In genomic region chr16:81629896-81630631, GRCh38 we compare ENCODE assay signal across 18 cellular contexts.
DNase-seq lines count a peak whose midpoint lies in the region; ATAC-seq and TF ChIP-seq lines count a peak whose summit lies in the region.
"Had no signal": no experiment of that assay in that cellular context is flagged by ENCODE, and none has a peak within 500 bp of the region (broad histone marks: within the 10 kb centered on the region; RNA-seq: fewer than 3 reads in every experiment).

No MANE protein-coding gene starts in this region.

- intact Hi-C loops in thyroid gland (cut with DNase I) = no loop called here

- no peaks in the 10 kb centered on the region for H3K36me3 ChIP-seq in thyroid gland

- peak overlapping the region in 1 of 3 donors; percentile 47 for H3K27ac ChIP-seq in thyroid gland
- H3K27ac ChIP-seq: SJSA1 had no signal

- no peak for TF ChIP-seq POLR2A in thyroid gland (IDR thresholded peaks at IDR 0.05)

- no peak for ATAC-seq in activated naive CD4-positive, alpha-beta T cell treated with anti-CD3 and anti-CD28 coated beads, Interleukin-2, amount 50 U/mL, for 72 hours
- ATAC-seq in T-helper 17 cell = no peak
- no peak for ATAC-seq in GM21423 (IDR thresholded peaks at IDR 0.05; ENCODE audit: unreplicated experiment)
- ATAC-seq: PC-3; stimulated activated effector memory CD8-positive, alpha-beta T cell treated with anti-CD3 and anti-CD28 coated beads, Interleukin-12 subunit alpha, Interleukin-12 subunit beta, amount 100 ng/mL, for 72 hours had no signal

- H3K9me3 ChIP-seq in T-helper 17 cell (ENCODE audit: control insufficient read depth, low read length, poor library complexity, severe bottlenecking) (no peaks in the 10 kb centered on the region), thyroid gland (no peaks in the 10 kb centered on the region)
- H3K9me3 ChIP-seq: neutrophil, upper lobe of left lung had no signal

- no peaks in the 10 kb centered on the region for H3K36me3 Mint-ChIP-seq in activated naive CD4-positive, alpha-beta T cell treated with anti-CD3 and anti-CD28 coated beads, Interleukin-2, amount 50 U/mL, for 72 hours
- H3K36me3 Mint-ChIP-seq in T-helper 17 cell (ENCODE audit: low read depth) = no peaks in the 10 kb centered on the region
- no peaks in the 10 kb centered on the region for H3K36me3 Mint-ChIP-seq in immature natural killer cell

- DNase-seq in activated naive CD4-positive, alpha-beta T cell treated with anti-CD3 and anti-CD28 coated beads, Interleukin-2, amount 50 U/mL, for 72 hours (ENCODE audit: low spot score in 2 of 2) = no peak
- no peak for DNase-seq in activated naive CD4-positive, alpha-beta T cell (lab: John Stamatoyannopoulos, UW)
- DNase-seq in T-helper 17 cell (no peak), immature natural killer cell (no peak), thyroid gland (peak; percentile 26 to 36), MV-4-11 (lab: John Stamatoyannopoulos, UW) (no peak)
- DNase-seq in activated CD4-positive, CD25-positive, alpha-beta regulatory T cell treated with anti-CD3 and anti-CD28 coated beads, Interleukin-2, amount 50 U/mL, for 72 hours = no peak
- DNase-seq: activated CD4-positive, alpha-beta T cell treated with anti-CD3 and anti-CD28 coated beads for 1 hour; activated CD8-positive, alpha-beta memory T cell treated with anti-CD3 and anti-CD28 coated beads, Interleukin-2, amount 50 U/mL, for 48 hours; activated naive CD4-positive, alpha-beta T cell treated with anti-CD3 and anti-CD28 coated beads, Interleukin-2, amount 50 U/mL, for 16 hours; NCI-H2029 treated with DMSO at 0.1 percent for 48 hours; PC-3 had no signal

- H3K9me3 Mint-ChIP-seq in activated naive CD4-positive, alpha-beta T cell treated with anti-CD3 and anti-CD28 coated beads, Interleukin-2, amount 50 U/mL, for 72 hours = no peaks in the 10 kb centered on the region
- H3K9me3 Mint-ChIP-seq in immature natural killer cell = no peaks in the 10 kb centered on the region
- H3K9me3 Mint-ChIP-seq: dendritic cell treated with granulocyte-macrophage colony-stimulating factor and Interleukin-4, amounts not matched to agents 40 ng/mL and 50 ng/mL, for 4 days; stimulated activated effector memory CD8-positive, alpha-beta T cell treated with anti-CD3 and anti-CD28 coated beads, Interleukin-12 subunit alpha, Interleukin-12 subunit beta, amount 100 ng/mL, for 72 hours had no signal

- no peak overlapping the region for H3K4me3 ChIP-seq in thyroid gland (replicated peaks in 1 of 3)
- H3K4me3 ChIP-seq: SJSA1, upper lobe of left lung had no signal

- TF ChIP-seq CTCF in thyroid gland (IDR thresholded peaks at IDR 0.05) = no peak

- H3K27me3 Mint-ChIP-seq in T-helper 17 cell = no peaks in the 10 kb centered on the region
- H3K27me3 Mint-ChIP-seq in immature natural killer cell (ENCODE audit: low read depth in 3 of 3) = peaks cover 6 to 12% (median 7%) of the 10 kb centered on the region in 3 donors
- H3K27me3 Mint-ChIP-seq: dendritic cell treated with granulocyte-macrophage colony-stimulating factor and Interleukin-4, amounts not matched to agents 40 ng/mL and 50 ng/mL, for 4 days had no signal

- H3K4me3 Mint-ChIP-seq in T-helper 17 cell (no peak overlapping the region), immature natural killer cell (no peak overlapping the region)
- H3K4me3 Mint-ChIP-seq: dendritic cell treated with granulocyte-macrophage colony-stimulating factor and Interleukin-4, amounts not matched to agents 40 ng/mL and 50 ng/mL, for 4 days; stimulated activated effector memory CD8-positive, alpha-beta T cell treated with anti-CD3 and anti-CD28 coated beads, Interleukin-12 subunit alpha, Interleukin-12 subunit beta, amount 100 ng/mL, for 72 hours had no signal

- no peaks in the 10 kb centered on the region for H3K27me3 ChIP-seq in thyroid gland
- H3K27me3 ChIP-seq: neutrophil, SJSA1, upper lobe of left lung had no signal

- peaks cover 27% of the 10 kb centered on the region for H3K4me1 Mint-ChIP-seq in T-helper 17 cell
- H3K4me1 Mint-ChIP-seq in immature natural killer cell = peaks cover 39 to 59% of the 10 kb centered on the region in 2 donors

- H3K27ac Mint-ChIP-seq in activated naive CD4-positive, alpha-beta T cell treated with anti-CD3 and anti-CD28 coated beads, Interleukin-2, amount 50 U/mL, for 72 hours = peak overlapping the region; percentile 86 to 100
- H3K27ac Mint-ChIP-seq in T-helper 17 cell (peak overlapping the region; percentile 99), immature natural killer cell (peak overlapping the region; percentile 61 to 100 (median 90))

- WGBS in thyroid gland, 2 donors = 85 to 87% methylated on average over 14 to 18 of the region's 18 CpGs

- peaks cover 17 to 31% of the 10 kb centered on the region in 2 donors for H3K4me1 ChIP-seq in thyroid gland

Comparison
In these comparisons a context has a peak if more than half of its experiments do, and no peak if none do; other contexts are left out.
1. DNase-seq: peak in thyroid gland (2 of 2); none in activated naive CD4-positive, alpha-beta T cell treated with anti-CD3 and anti-CD28 coated beads, Interleukin-2, amount 50 U/mL, for 72 hours (0 of 2), activated naive CD4-positive, alpha-beta T cell (0 of 4), T-helper 17 cell (0 of 3), immature natural killer cell (0 of 3), activated CD4-positive, CD25-positive, alpha-beta regulatory T cell treated with anti-CD3 and anti-CD28 coated beads, Interleukin-2, amount 50 U/mL, for 72 hours (single experiment) and MV-4-11 (single experiment).
2. Peak in every context shown above with its lines, with median percentiles within 50 percentile points of each other: H3K27ac Mint-ChIP-seq.